Comparison of ENCODE assay signal across 26 cellular contexts in genomic region chr9:26951794-26952193, GRCh38. TPM values are rescaled to one million over a fixed set of nuclear protein-coding genes. Genes with fewer than 3 reads are reported as not detected.
A peak's percentile ranks its signal among the peaks of the same experiment; 100 is the strongest.
DNase-seq lines count a peak whose midpoint lies in the region; ATAC-seq, FAIRE-seq and TF ChIP-seq lines count a peak whose summit lies in the region.
"Had no signal": no experiment of that assay in that cellular context is flagged by ENCODE, and none has a peak within 500 bp of the region (broad histone marks: within the 10 kb centered on the region; RNA-seq: fewer than 3 reads in every experiment).

No MANE protein-coding gene starts in this region.

- H3K9me1 ChIP-seq in K562 (ENCODE audit: control insufficient read depth, insufficient read depth, low read length), result no peaks in the 10 kb centered on the region

- H3K27me3 ChIP-seq in SK-N-SH (ENCODE audit: insufficient read depth) (no peaks in the 10 kb centered on the region), K562 (ENCODE audit: control insufficient read depth in 2 of 2, insufficient read depth in 2 of 2, low read length in 2 of 2) (no peaks in the 10 kb centered on the region)
- H3K27me3 ChIP-seq: BE2C had no signal

- H4K20me1 ChIP-seq in SK-N-SH (ENCODE audit: insufficient read depth) (no peaks in the 10 kb centered on the region), K562 (replicated peaks; ENCODE audit: control insufficient read depth, insufficient read depth, low read length) (no peaks in the 10 kb centered on the region)
- H4K20me1 ChIP-seq: BLaER1 treated with 17β-estradiol and CSF1 and Interleukin-3, amounts not matched to agents 10 nM and 100 nM had no signal

- no peak for TF ChIP-seq POLR2A in K562 (conservative IDR thresholded peaks at IDR 0.05)

- ATAC-seq in K562 (no peak), omental fat pad (ENCODE audit: low FRiP score) (no peak), GM21390 (IDR thresholded peaks at IDR 0.05; ENCODE audit: unreplicated experiment) (no peak)
- ATAC-seq: A549 had no signal

- DNase-seq in SK-N-SH (no peak), K562 (ENCODE audit: extremely low read depth in 1 of 4, low spot score in 3 of 4) (no peak), hepatic stellate cell (ENCODE audit: low spot score) (no peak), omental fat pad (ENCODE audit: low spot score) (no peak)
- DNase-seq: ACHN; AML-193; BE2C; CD4-positive, alpha-beta T cell; CD8-positive, alpha-beta memory T cell; DMS 273 treated with DMSO at 0.1 percent for 48 hours; DMS79; GF-D8; GM23248; H7; HCEC 1CT had no signal

- POLR2A ChIA-PET in SK-N-SH (lab: Yijun Ruan, JAX), result no interaction called here
- POLR2A ChIA-PET in K562 (lab: Yijun Ruan, JAX), result no interaction called here

- no TSS peak for BruUV-seq in K562 (replicated peaks; lab: Mats Ljungman, UMichigan)

- in situ Hi-C loops in K562 (cut with MboI), result no loop called here

- no peak overlapping the region for H2AFZ ChIP-seq in SK-N-SH (ENCODE audit: low read depth)
- 0 out of 2 replicates have a peak overlapping the region, but pooled peaks have one; percentile 51 for H2AFZ ChIP-seq in K562 (ENCODE audit: low read depth, low read length)
- H2AFZ ChIP-seq: GM23248 had no signal

- TF ChIP-seq EP300 in SK-N-SH (IDR thresholded peaks at IDR 0.05; ENCODE audit: borderline replicate concordance in 1 of 2, low read depth in 1 of 2, low read length in 1 of 2) (no peak), K562 (IDR thresholded peaks at IDR 0.05; ENCODE audit: low read length) (no peak)

- CTCF ChIA-PET in SK-N-SH (lab: Yijun Ruan, JAX) (no interaction called here), K562 (lab: Yijun Ruan, JAX; ENCODE audit: low intra/inter-chr PET ratio) (no interaction called here)

- no peaks in the 10 kb centered on the region for H3K9me2 ChIP-seq in SK-N-SH

- TF ChIP-seq RAD21 in SK-N-SH (IDR thresholded peaks at IDR 0.05; ENCODE audit: low read length) (no peak), K562 (CRISPR knock-in tag; conservative IDR thresholded peaks at IDR 0.05 in 1 of 2, IDR thresholded peaks at IDR 0.05 in 1 of 2) (no peak)

- TF ChIP-seq CTCF in SK-N-SH (IDR thresholded peaks at IDR 0.05), result no peak
- TF ChIP-seq CTCF in K562 (IDR thresholded peaks at IDR 0.05 in 2 of 3, conservative IDR thresholded peaks at IDR 0.05 in 1 of 3; ENCODE audit: insufficient read depth in 2 of 3, low read depth in 1 of 3, low read length in 3 of 3), result no peak
- no peak for TF ChIP-seq CTCF in omental fat pad (IDR thresholded peaks at IDR 0.05)

- no peak overlapping the region for H3K4me3 ChIP-seq in SK-N-SH (ENCODE audit: low read depth in 2 of 2, low read length in 1 of 2)
- no peak overlapping the region for H3K4me3 ChIP-seq in K562
- H3K4me3 ChIP-seq: A549; BLaER1 treated with 17β-estradiol and CSF1 and Interleukin-3, amounts not matched to agents 10 nM and 100 nM; GM23248 had no signal

- no peak overlapping the region for H3K4me2 ChIP-seq in SK-N-SH
- no peak overlapping the region; the same call in 1 of the 2 replicates for H3K4me2 ChIP-seq in K562 (ENCODE audit: insufficient read depth, low read length)
- H3K4me2 ChIP-seq: A549; BLaER1 treated with 17β-estradiol and CSF1 and Interleukin-3, amounts not matched to agents 10 nM and 100 nM had no signal

- H3K4me1 ChIP-seq in SK-N-SH (ENCODE audit: control insufficient read depth in 1 of 2, insufficient read depth in 2 of 2, low read depth in 1 of 2, low read length in 1 of 2), result peaks cover 0 to 11% of the 10 kb centered on the region in 2 experiments; a peak in 2 of 4 replicates
- H3K4me1 ChIP-seq in K562 (replicated peaks in 1 of 2; ENCODE audit: control insufficient read depth in 2 of 2, insufficient read depth in 2 of 2, low read length in 2 of 2), result no peaks in the 10 kb centered on the region; a peak in 2 of 5 replicates

- peak overlapping the region in 1 of 2 experiments; percentile 29; a peak in 1 of 4 replicates for H3K27ac ChIP-seq in SK-N-SH (ENCODE audit: low read depth in 2 of 2, low read length in 1 of 2)
- no peak overlapping the region for H3K27ac ChIP-seq in K562 (ENCODE audit: extremely low read depth, low read depth, low read length)
- H3K27ac ChIP-seq: 22Rv1; A549; BLaER1 treated with 17β-estradiol and CSF1 and Interleukin-3, amounts not matched to agents 10 nM and 100 nM; GM23248 had no signal

- WGBS in SK-N-SH (ENCODE audit: low lambda C conversion rate), result 54% methylated on average over 3 of the region's 3 CpGs
- WGBS in K562 (ENCODE audit: insufficient coverage, low coverage, missing lambda C conversion rate), result 0% methylated on average over 2 of the region's 3 CpGs

- H3K9ac ChIP-seq in SK-N-SH (no peak overlapping the region), K562 (ENCODE audit: insufficient read depth in 1 of 2, low read depth in 2 of 2, low read length in 2 of 2) (no peak overlapping the region; a peak in 1 of 4 replicates)
- H3K9ac ChIP-seq: BLaER1 treated with 17β-estradiol and CSF1 and Interleukin-3, amounts not matched to agents 10 nM and 100 nM; GM23248 had no signal

- H3F3A ChIP-seq in SK-N-SH (replicated peaks; ENCODE audit: insufficient read depth), result peaks cover 14% of the 10 kb centered on the region

- no peaks in the 10 kb centered on the region for H3K9me3 ChIP-seq in SK-N-SH
- no peaks in the 10 kb centered on the region for H3K9me3 ChIP-seq in K562 (replicated peaks; ENCODE audit: control insufficient read depth, insufficient read depth, low read depth, low read length)
- H3K9me3 ChIP-seq: A549, BE2C had no signal

- peak; percentile 74 for FAIRE-seq in A204.1 (lab: Jason Lieb, UNC)
- FAIRE-seq in K562 (lab: Jason Lieb, UNC), result no peak
- FAIRE-seq: A549, D721Med, GM12891, GM18507, H1 had no signal

- H3K36me3 ChIP-seq in SK-N-SH (replicated peaks in 1 of 2; ENCODE audit: control insufficient read depth in 1 of 2, insufficient read depth in 2 of 2, low read length in 1 of 2) (no peaks in the 10 kb centered on the region), K562 (ENCODE audit: control insufficient read depth, insufficient read depth, low read length) (no peaks in the 10 kb centered on the region)

- intact Hi-C loops in K562 (cut with micrococcal nuclease), result loop anchor here (10.0 kb wide), 1 partner anchor 57 kb away; the partner anchor contains the start of gene CAAP1

- H3K79me2 ChIP-seq in SK-N-SH (ENCODE audit: insufficient read depth) (peaks cover 3% of the 10 kb centered on the region; the same call in 1 of the 2 replicates), K562 (ENCODE audit: control insufficient read depth, insufficient read depth, low read length) (peaks cover 7% of the 10 kb centered on the region)

RNA-seq across cellular contexts. Expression of gene IFT74, which starts 4.4 kb away (rescaled TPM):
- polyA plus RNA-seq in SK-N-SH (2012; rRNA removed) (6.3 and 7.3 TPM in 2 replicates), K562 (2011; rRNA removed) (6.5 and 11.1 TPM in 2 replicates), K562 (2014; fragmentation: Illumina TruSeq; extraction: Trizol) (9.3 and 11.9 TPM in 2 replicates), K562 (2014; fragmentation: Nextera tagmentation; extraction: Ambion mirVana) (1 to 10 TPM; 7.9 to 8.4 TPM), K562 (2014; rRNA removed) (8.6 and 8.7 TPM in 2 replicates)
- 7.9 and 10.9 TPM in 2 replicates for polyA plus RNA-seq in SK-N-SH (2012; cell fraction: cytosol; rRNA removed)
- polyA plus RNA-seq in SK-N-SH (2012; cell fraction: nucleus; rRNA removed), result 4.6 and 7.4 TPM in 2 replicates
- 11.8 and 13.2 TPM in 2 replicates for total RNA-seq in K562 (2011; cell fraction: chromatin; rRNA removed; ENCODE audit: low replicate concordance)
- total RNA-seq in K562 (2011; cell fraction: nucleolus; rRNA removed), result 5.3 and 6.6 TPM in 2 replicates
- total RNA-seq in K562 (2011; cell fraction: nucleoplasm; rRNA removed), result 6.5 and 12.4 TPM in 2 replicates
- total RNA-seq in K562 (2014; rRNA removed) (6.1 and 8.2 TPM in 2 replicates), K562 (2014; rRNA removed; fragmentation: Illumina TruSeq; extraction: Trizol) (12.7 and 14.7 TPM in 2 replicates), K562 (2015; rRNA removed; fragmentation: Illumina TruSeq; extraction: Trizol) (10.8 and 13.2 TPM in 2 replicates), K562 (2021) (8.5 and 9.3 TPM in 2 replicates), omental fat pad (10 to 100 TPM in 2 of 4 donors, 1 to 10 TPM in 2; 5.3 to 13.0 (median 10.5) TPM)
- polyA plus RNA-seq in K562 (2011; cell fraction: cytosol; rRNA removed), result 3.4 and 5.4 TPM in 2 replicates
- polyA plus RNA-seq in K562 (2011; cell fraction: nucleus; rRNA removed), result 4.5 and 4.8 TPM in 2 replicates
- 7.4 and 9.1 TPM in 2 replicates for polyA plus RNA-seq in K562 (2012)
- 7.5 and 11.0 TPM in 2 replicates for polyA minus RNA-seq in K562 (2011; rRNA and poly(A)+ RNA removed)
- polyA minus RNA-seq in K562 (2011; cell fraction: cytosol; rRNA and poly(A)+ RNA removed), result 4.1 and 6.0 TPM in 2 replicates
- polyA minus RNA-seq in K562 (2011; cell fraction: nucleus; rRNA and poly(A)+ RNA removed), result 8.2 and 9.4 TPM in 2 replicates

RNA-seq across cellular contexts. Expression of gene PLAA, which starts 4.8 kb away (rescaled TPM):
- polyA plus RNA-seq in SK-N-SH (2012; rRNA removed) (13.4 and 14.0 TPM in 2 replicates), K562 (2011; rRNA removed) (8.9 and 10.1 TPM in 2 replicates), K562 (2014; fragmentation: Illumina TruSeq; extraction: Trizol) (20.7 and 21.1 TPM in 2 replicates), K562 (2014; fragmentation: Nextera tagmentation; extraction: Ambion mirVana) (1 to 10 TPM; 3.5 to 3.8 TPM), K562 (2014; rRNA removed) (9.4 and 10.4 TPM in 2 replicates)
- polyA plus RNA-seq in SK-N-SH (2012; cell fraction: cytosol; rRNA removed), result 18.1 and 20.6 TPM in 2 replicates
- 8.9 and 15.5 TPM in 2 replicates for polyA plus RNA-seq in SK-N-SH (2012; cell fraction: nucleus; rRNA removed)
- 10.5 and 32.0 TPM in 2 replicates for total RNA-seq in K562 (2011; cell fraction: chromatin; rRNA removed; ENCODE audit: low replicate concordance)
- total RNA-seq in K562 (2011; cell fraction: nucleolus; rRNA removed), result 5.3 TPM in 2 replicates
- total RNA-seq in K562 (2011; cell fraction: nucleoplasm; rRNA removed), result 8.2 and 13.6 TPM in 2 replicates
- total RNA-seq in K562 (2014; rRNA removed) (16.4 and 18.0 TPM in 2 replicates), K562 (2014; rRNA removed; fragmentation: Illumina TruSeq; extraction: Trizol) (18.3 and 21.7 TPM in 2 replicates), K562 (2015; rRNA removed; fragmentation: Illumina TruSeq; extraction: Trizol) (14.7 and 16.6 TPM in 2 replicates), K562 (2021) (17.9 and 19.2 TPM in 2 replicates), omental fat pad (10 to 100 TPM; 20.4 to 35.1 (median 22.2) TPM)
- 5.0 and 5.5 TPM in 2 replicates for polyA plus RNA-seq in K562 (2011; cell fraction: cytosol; rRNA removed)
- 7.0 and 7.2 TPM in 2 replicates for polyA plus RNA-seq in K562 (2011; cell fraction: nucleus; rRNA removed)
- polyA plus RNA-seq in K562 (2012), result 15.9 and 17.2 TPM in 2 replicates
- polyA minus RNA-seq in K562 (2011; rRNA and poly(A)+ RNA removed), result 22.6 and 27.9 TPM in 2 replicates
- 8.9 and 18.3 TPM in 2 replicates for polyA minus RNA-seq in K562 (2011; cell fraction: cytosol; rRNA and poly(A)+ RNA removed)
- polyA minus RNA-seq in K562 (2011; cell fraction: nucleus; rRNA and poly(A)+ RNA removed), result 6.1 and 12.0 TPM in 2 replicates

RNA-seq across cellular contexts. Expression of gene LRRC19, which starts 53.7 kb away (rescaled TPM):
- polyA plus RNA-seq in SK-N-SH (2012; rRNA removed) (not detected in 2 replicates), K562 (2011; rRNA removed) (not detected in 2 replicates), K562 (2014; fragmentation: Illumina TruSeq; extraction: Trizol) (not detected in 2 replicates), K562 (2014; fragmentation: Nextera tagmentation; extraction: Ambion mirVana) (not detected), K562 (2014; rRNA removed) (not detected in 2 replicates)
- not detected in 2 replicates for polyA plus RNA-seq in SK-N-SH (2012; cell fraction: cytosol; rRNA removed)
- not detected in 2 replicates for polyA plus RNA-seq in SK-N-SH (2012; cell fraction: nucleus; rRNA removed)
- total RNA-seq in K562 (2011; cell fraction: chromatin; rRNA removed; ENCODE audit: low replicate concordance), result not detected in 2 replicates
- not detected in 2 replicates for total RNA-seq in K562 (2011; cell fraction: nucleolus; rRNA removed)
- not detected in 2 replicates for total RNA-seq in K562 (2011; cell fraction: nucleoplasm; rRNA removed)
- total RNA-seq in K562 (2014; rRNA removed) (not detected in 2 replicates), K562 (2014; rRNA removed; fragmentation: Illumina TruSeq; extraction: Trizol) (not detected in 2 replicates), K562 (2015; rRNA removed; fragmentation: Illumina TruSeq; extraction: Trizol) (not detected in 2 replicates), K562 (2021) (not detected in 2 replicates), omental fat pad (not detected)
- polyA plus RNA-seq in K562 (2011; cell fraction: cytosol; rRNA removed), result not detected in 2 replicates
- polyA plus RNA-seq in K562 (2011; cell fraction: nucleus; rRNA removed), result not detected in 2 replicates
- polyA plus RNA-seq in K562 (2012), result not detected in 2 replicates
- not detected in 2 replicates for polyA minus RNA-seq in K562 (2011; rRNA and poly(A)+ RNA removed)
- polyA minus RNA-seq in K562 (2011; cell fraction: cytosol; rRNA and poly(A)+ RNA removed), result not detected in 2 replicates
- polyA minus RNA-seq in K562 (2011; cell fraction: nucleus; rRNA and poly(A)+ RNA removed), result not detected in 2 replicates
- total RNA-seq: CD4-positive, alpha-beta T cell; CD8-positive, alpha-beta memory T cell; G401; GM23248; H1; H7 had no signal
- polyA plus RNA-seq: CD14-positive monocyte, H1 had no signal

RNA-seq across cellular contexts. Expression of gene CAAP1, which starts 59.2 kb away (rescaled TPM):
- polyA plus RNA-seq in SK-N-SH (2012; rRNA removed), result 20.8 and 21.3 TPM in 2 replicates
- 21.8 and 22.0 TPM in 2 replicates for polyA plus RNA-seq in SK-N-SH (2012; cell fraction: cytosol; rRNA removed)
- polyA plus RNA-seq in SK-N-SH (2012; cell fraction: nucleus; rRNA removed), result 17.9 and 23.6 TPM in 2 replicates
- 10.9 and 11.7 TPM in 2 replicates for total RNA-seq in K562 (2011; cell fraction: chromatin; rRNA removed; ENCODE audit: low replicate concordance)
- total RNA-seq in K562 (2011; cell fraction: nucleolus; rRNA removed), result 10.4 and 11.3 TPM in 2 replicates
- 9.6 and 11.2 TPM in 2 replicates for total RNA-seq in K562 (2011; cell fraction: nucleoplasm; rRNA removed)
- total RNA-seq in K562 (2014; rRNA removed), result 16.1 and 16.8 TPM in 2 replicates
- 17.4 and 19.6 TPM in 2 replicates for total RNA-seq in K562 (2014; rRNA removed; fragmentation: Illumina TruSeq; extraction: Trizol)
- total RNA-seq in K562 (2015; rRNA removed; fragmentation: Illumina TruSeq; extraction: Trizol), result 13.3 and 14.8 TPM in 2 replicates
- 11.5 and 15.3 TPM in 2 replicates for total RNA-seq in K562 (2021)
- 10.3 and 16.0 TPM in 2 replicates for polyA plus RNA-seq in K562 (2011; rRNA removed)
- polyA plus RNA-seq in K562 (2011; cell fraction: cytosol; rRNA removed), result 5.4 and 5.9 TPM in 2 replicates
- 6.2 and 6.7 TPM in 2 replicates for polyA plus RNA-seq in K562 (2011; cell fraction: nucleus; rRNA removed)
- 8.1 and 11.1 TPM in 2 replicates for polyA plus RNA-seq in K562 (2012)
- 13.7 and 17.4 TPM in 2 replicates for polyA plus RNA-seq in K562 (2014; fragmentation: Illumina TruSeq; extraction: Trizol)
- 1 to 10 TPM; 8.9 TPM for polyA plus RNA-seq in K562 (2014; fragmentation: Nextera tagmentation; extraction: Ambion mirVana)
- polyA plus RNA-seq in K562 (2014; rRNA removed), result 13.9 and 14.7 TPM in 2 replicates
- polyA minus RNA-seq in K562 (2011; rRNA and poly(A)+ RNA removed), result 9.6 and 11.5 TPM in 2 replicates
- polyA minus RNA-seq in K562 (2011; cell fraction: cytosol; rRNA and poly(A)+ RNA removed), result 6.9 and 7.9 TPM in 2 replicates
- 7.0 and 9.8 TPM in 2 replicates for polyA minus RNA-seq in K562 (2011; cell fraction: nucleus; rRNA and poly(A)+ RNA removed)
- total RNA-seq in omental fat pad, result 10 to 100 TPM; 13.6 to 18.7 (median 14.8) TPM
